In genomic region chr1:110209715-110210603, GRCh38 we compare ENCODE assay signal across 1 cellular context.
TF ChIP-seq lines count a peak whose summit lies in the region.

Gene KCNC4 (plus strand): TSS chr1:110210314. CDS start chr1:110211500, 1,186 bp downstream.

TF ChIP-seq in IMR-90, 13 proteins besides CTCF, POLR2A, EP300 and RAD21 (continued from another document):
- no peak for TF ChIP-seq MAFK (IDR thresholded peaks at IDR 0.05; ENCODE audit: low read depth, low read length)
